1 cellular context compared by ENCODE assay signal in genomic region chr1:209766051-209766450, GRCh38.
TF ChIP-seq lines count a peak whose summit lies in the region.

No MANE protein-coding gene starts in this region.

TF ChIP-seq in GM23338, 12 proteins besides CTCF, POLR2A, EP300 and RAD21 (continued from another document):
- TF ChIP-seq REST (IDR thresholded peaks at IDR 0.05; ENCODE audit: unreplicated experiment) (no peak), ZNF331 (CRISPR knock-in tag; IDR thresholded peaks at IDR 0.05; ENCODE audit: low read depth) (no peak), STAT1 (IDR thresholded peaks at IDR 0.05; ENCODE audit: unreplicated experiment) (no peak), JUNB (IDR thresholded peaks at IDR 0.05; ENCODE audit: unreplicated experiment) (no peak), ZNF462 (CRISPR knock-in tag; IDR thresholded peaks at IDR 0.05) (no peak), CREB1 (CRISPR knock-in tag; IDR thresholded peaks at IDR 0.05; ENCODE audit: low read depth) (no peak), EZH2 (IDR thresholded peaks at IDR 0.05; ENCODE audit: low read depth, unreplicated experiment) (no peak), NANOG (IDR thresholded peaks at IDR 0.05; ENCODE audit: borderline replicate concordance) (no peak), ETS1 (IDR thresholded peaks at IDR 0.05) (no peak), POLR2AphosphoS5 (IDR thresholded peaks at IDR 0.05; ENCODE audit: low read depth) (no peak), EZH2phosphoT487 (IDR thresholded peaks at IDR 0.05; ENCODE audit: unreplicated experiment) (no peak)
